10 cellular contexts compared by ENCODE assay signal in genomic region chr19:2984196-2984490, GRCh38. TPM values are rescaled to one million over a fixed set of nuclear protein-coding genes. Genes with fewer than 3 reads are reported as not detected.
A peak's percentile ranks its signal among the peaks of the same experiment; 100 is the strongest.
DNase-seq lines count a peak whose midpoint lies in the region; ATAC-seq and TF ChIP-seq lines count a peak whose summit lies in the region.
"Had no signal": no experiment of that assay in that cellular context is flagged by ENCODE, and none has a peak within 500 bp of the region (broad histone marks: within the 10 kb centered on the region; RNA-seq: fewer than 3 reads in every experiment).

No MANE protein-coding gene starts in this region.

- H3K4me3 ChIP-seq in GM23248 (peak overlapping the region; percentile 57), SJSA1 (peak overlapping the region; percentile 40), iPS-18a (ENCODE audit: low read length) (peak overlapping the region; percentile 27), smooth muscle cell (peak overlapping the region; percentile 45)
- no peak overlapping the region for H3K4me3 ChIP-seq in naive thymus-derived CD4-positive, alpha-beta T cell (ENCODE audit: low read length)

- no peaks in the 10 kb centered on the region for H3K27me3 ChIP-seq in GM23248 (replicated peaks; ENCODE audit: insufficient read depth)
- H3K27me3 ChIP-seq in SJSA1 (replicated peaks), result no peaks in the 10 kb centered on the region
- H3K27me3 ChIP-seq in iPS-18a (ENCODE audit: control insufficient read depth, insufficient read depth, low read length), result peaks cover 44% of the 10 kb centered on the region
- no peaks in the 10 kb centered on the region for H3K27me3 ChIP-seq in smooth muscle cell (ENCODE audit: low read depth)
- H3K27me3 ChIP-seq in naive thymus-derived CD4-positive, alpha-beta T cell (ENCODE audit: control insufficient read depth in 2 of 2, insufficient read depth in 2 of 2, low read length in 2 of 2), result no peaks in the 10 kb centered on the region

- H3K4me1 ChIP-seq in GM23248 (ENCODE audit: insufficient read depth) (peaks cover 14% of the 10 kb centered on the region; the same call in 1 of the 2 replicates), SJSA1 (replicated peaks) (peaks cover 21% of the 10 kb centered on the region), iPS-18a (ENCODE audit: control insufficient read depth, low read depth, low read length) (peaks cover 19% of the 10 kb centered on the region), smooth muscle cell (ENCODE audit: low read depth) (peaks cover 17% of the 10 kb centered on the region)
- no peaks in the 10 kb centered on the region for H3K4me1 ChIP-seq in naive thymus-derived CD4-positive, alpha-beta T cell (ENCODE audit: control insufficient read depth in 2 of 2, insufficient read depth in 2 of 2, low read length in 2 of 2)

- H3K4me2 ChIP-seq in GM23248 (ENCODE audit: unreplicated experiment) (peak overlapping the region; percentile 54), smooth muscle cell (peak overlapping the region; percentile 84)

- intact Hi-C loops in activated naive CD4-positive, alpha-beta T cell treated with anti-CD3 and anti-CD28 coated beads for 36 hours (cut with micrococcal nuclease), result no loop called here
- intact Hi-C loops in naive thymus-derived CD4-positive, alpha-beta T cell (cut with micrococcal nuclease), result no loop called here

- peak overlapping the region; percentile 60 for H2AFZ ChIP-seq in GM23248
- peak overlapping the region; percentile 59 for H2AFZ ChIP-seq in smooth muscle cell (ENCODE audit: low read depth)

- H3K36me3 Mint-ChIP-seq in activated naive CD4-positive, alpha-beta T cell treated with anti-CD3 and anti-CD28 coated beads for 36 hours (ENCODE audit: low read depth), result no peaks in the 10 kb centered on the region
- H3K36me3 Mint-ChIP-seq in naive thymus-derived CD4-positive, alpha-beta T cell, result no peaks in the 10 kb centered on the region

- peak; percentile 74 for DNase-seq in GM23248
- no peak for DNase-seq in SJSA1 (ENCODE audit: low read depth in 1 of 2, low spot score in 2 of 2)
- DNase-seq in smooth muscle cell (lab: John Stamatoyannopoulos, UW; ENCODE audit: unreplicated experiment), result no peak
- DNase-seq in GM13976 (ENCODE audit: low spot score), result no peak
- DNase-seq in activated naive CD4-positive, alpha-beta T cell treated with anti-CD3 and anti-CD28 coated beads for 36 hours, result no peak
- no peak for DNase-seq in naive thymus-derived CD4-positive, alpha-beta T cell
- DNase-seq: GOT3 had no signal

- H3F3A ChIP-seq in GM23248 (ENCODE audit: insufficient read depth) (no peaks in the 10 kb centered on the region), smooth muscle cell (ENCODE audit: low read depth) (no peaks in the 10 kb centered on the region)

- H3K79me2 ChIP-seq in GM23248 (ENCODE audit: insufficient read depth) (no peaks in the 10 kb centered on the region), smooth muscle cell (ENCODE audit: low read depth) (no peaks in the 10 kb centered on the region)

- H3K27ac ChIP-seq in GM23248 (no peak overlapping the region), SJSA1 (no peak overlapping the region), iPS-18a (ENCODE audit: low read length) (no peak overlapping the region), smooth muscle cell (ENCODE audit: low read depth) (no peak overlapping the region)
- H3K27ac ChIP-seq in naive thymus-derived CD4-positive, alpha-beta T cell (ENCODE audit: low read depth, low read length), result no peak overlapping the region

- WGBS in GM23248 (ENCODE audit: low coverage in 1 of 2, low lambda C conversion rate in 2 of 2, missing lambda C conversion rate in 2 of 2), 2 experiments, result 1% methylated on average over 9 to 13 of the region's 13 CpGs
- WGBS in smooth muscle cell (ENCODE audit: low lambda C conversion rate), result 2% methylated on average over 13 of the region's 13 CpGs

- H3K9ac ChIP-seq in GM23248 (peak overlapping the region; percentile 19; the same call in 1 of the 2 replicates), iPS-18a (ENCODE audit: low read length) (no peak overlapping the region), smooth muscle cell (ENCODE audit: low read depth) (no peak overlapping the region)

- H3K9me2 ChIP-seq in GM23248 (ENCODE audit: insufficient read depth), result no peaks in the 10 kb centered on the region

- CTCF ChIA-PET in activated naive CD4-positive, alpha-beta T cell treated with anti-CD3 and anti-CD28 coated beads for 36 hours (lab: Charles Lee), result no interaction called here
- CTCF ChIA-PET in naive thymus-derived CD4-positive, alpha-beta T cell (lab: Charles Lee), result no interaction called here

- H3K36me3 ChIP-seq in GM23248 (ENCODE audit: low read depth) (no peaks in the 10 kb centered on the region), SJSA1 (no peaks in the 10 kb centered on the region), iPS-18a (ENCODE audit: control insufficient read depth, low read depth, low read length) (no peaks in the 10 kb centered on the region), smooth muscle cell (ENCODE audit: low read depth) (no peaks in the 10 kb centered on the region)
- H3K36me3 ChIP-seq in naive thymus-derived CD4-positive, alpha-beta T cell (ENCODE audit: control insufficient read depth in 2 of 3, insufficient read depth in 3 of 3, low read length in 3 of 3), result no peaks in the 10 kb centered on the region

- H3K27ac Mint-ChIP-seq in activated naive CD4-positive, alpha-beta T cell treated with anti-CD3 and anti-CD28 coated beads for 36 hours, result no peak overlapping the region
- no peak overlapping the region for H3K27ac Mint-ChIP-seq in naive thymus-derived CD4-positive, alpha-beta T cell

- no peak overlapping the region for H3K4me3 Mint-ChIP-seq in activated naive CD4-positive, alpha-beta T cell treated with anti-CD3 and anti-CD28 coated beads for 36 hours
- peak overlapping the region in 1 of 10 donors; percentile 44 for H3K4me3 Mint-ChIP-seq in naive thymus-derived CD4-positive, alpha-beta T cell

- TF ChIP-seq CTCF in smooth muscle cell (IDR thresholded peaks at IDR 0.05; ENCODE audit: borderline replicate concordance, insufficient read depth, poor library complexity, severe bottlenecking) (no peak), GM13976 (IDR thresholded peaks at IDR 0.05; ENCODE audit: borderline replicate concordance, control extremely low read depth, extremely low read depth, insufficient read depth, missing control alignments) (no peak)

- H3K9me3 Mint-ChIP-seq in activated naive CD4-positive, alpha-beta T cell treated with anti-CD3 and anti-CD28 coated beads for 36 hours, result no peaks in the 10 kb centered on the region
- no peaks in the 10 kb centered on the region for H3K9me3 Mint-ChIP-seq in naive thymus-derived CD4-positive, alpha-beta T cell

- POLR2A ChIA-PET in naive thymus-derived CD4-positive, alpha-beta T cell (lab: Charles Lee), result no interaction called here

- no peaks in the 10 kb centered on the region for H3K9me3 ChIP-seq in GM23248 (ENCODE audit: low read depth)
- H3K9me3 ChIP-seq in SJSA1 (replicated peaks), result no peaks in the 10 kb centered on the region
- no peaks in the 10 kb centered on the region for H3K9me3 ChIP-seq in iPS-18a (ENCODE audit: control insufficient read depth, low read depth, low read length)
- H3K9me3 ChIP-seq in smooth muscle cell (replicated peaks; ENCODE audit: low read depth), result no peaks in the 10 kb centered on the region
- no peaks in the 10 kb centered on the region for H3K9me3 ChIP-seq in naive thymus-derived CD4-positive, alpha-beta T cell (ENCODE audit: control insufficient read depth in 2 of 3, low read length in 3 of 3)

- ATAC-seq in GM18870 (IDR thresholded peaks at IDR 0.05; ENCODE audit: unreplicated experiment), result no peak
- ATAC-seq in naive thymus-derived CD4-positive, alpha-beta T cell, result no peak

- H4K20me1 ChIP-seq in GM23248 (ENCODE audit: insufficient read depth) (no peaks in the 10 kb centered on the region), smooth muscle cell (ENCODE audit: low read depth) (no peaks in the 10 kb centered on the region)

- H3K4me1 Mint-ChIP-seq in activated naive CD4-positive, alpha-beta T cell treated with anti-CD3 and anti-CD28 coated beads for 36 hours (ENCODE audit: low read depth), result peaks cover 3% of the 10 kb centered on the region
- peaks cover 0 to 7% (median 0%) of the 10 kb centered on the region in 7 donors for H3K4me1 Mint-ChIP-seq in naive thymus-derived CD4-positive, alpha-beta T cell

- in situ Hi-C loops in GM23248 (cut with MboI), result no loop called here
- in situ Hi-C loops in GM13976 (cut with MboI; ENCODE audit: low sequenced_read_pairs, unreplicated experiment), result no loop called here

- H3K27me3 Mint-ChIP-seq in activated naive CD4-positive, alpha-beta T cell treated with anti-CD3 and anti-CD28 coated beads for 36 hours (ENCODE audit: low read depth), result peaks cover 12% of the 10 kb centered on the region
- peaks cover 6 to 28% (median 13%) of the 10 kb centered on the region in 5 donors for H3K27me3 Mint-ChIP-seq in naive thymus-derived CD4-positive, alpha-beta T cell

RNA-seq across cellular contexts. Expression of gene TLE6, which starts 6.8 kb away (rescaled TPM):
- total RNA-seq in GM23248 (2014; rRNA removed; shearing (Covaris generic)), result 0.13 and 0.65 TPM in 2 replicates
- polyA plus RNA-seq in GM23248 (2016; fragmentation: Nextera tagmentation; extraction: Ambion mirVana) (0.21 and 0.68 TPM in 2 replicates), smooth muscle cell (0.70 and 3.2 TPM in 2 replicates)
- total RNA-seq in SJSA1 (2014; rRNA removed; shearing (Covaris generic)), result 2.0 and 7.2 TPM in 2 replicates
- 0.27 and 4.1 TPM in 2 replicates for total RNA-seq in smooth muscle cell
- total RNA-seq in activated naive CD4-positive, alpha-beta T cell treated with anti-CD3 and anti-CD28 coated beads for 36 hours, result 1 to 10 TPM in 1 of 2 experiments, under 1 TPM in 1; 0.52 to 1.6 TPM
- total RNA-seq in naive thymus-derived CD4-positive, alpha-beta T cell, result under 1 TPM in 2 of 5 experiments, not detected in 3; 0.60 to 0.64 TPM
- polyA plus RNA-seq in naive thymus-derived CD4-positive, alpha-beta T cell, result under 1 TPM in 1 of 2 donors, not detected in 1; 0.52 TPM
- total RNA-seq: myocyte had no signal

RNA-seq across cellular contexts. Expression of gene ZNF77, which starts 39.4 kb away (rescaled TPM):
- 0.76 and 1.1 TPM in 2 replicates for total RNA-seq in GM23248 (2014; rRNA removed; shearing (Covaris generic))
- 1.2 TPM in 2 replicates for polyA plus RNA-seq in GM23248 (2016; fragmentation: Nextera tagmentation; extraction: Ambion mirVana)
- total RNA-seq in SJSA1 (2014; rRNA removed; shearing (Covaris generic)), result 4.5 and 5.6 TPM in 2 replicates
- 2.5 and 4.5 TPM in 2 replicates for total RNA-seq in smooth muscle cell
- 2.3 and 3.5 TPM in 2 replicates for polyA plus RNA-seq in smooth muscle cell
- total RNA-seq in activated naive CD4-positive, alpha-beta T cell treated with anti-CD3 and anti-CD28 coated beads for 36 hours, result 1 to 10 TPM; 3.7 to 3.9 TPM
- total RNA-seq in naive thymus-derived CD4-positive, alpha-beta T cell, result 1 to 10 TPM; 2.0 to 5.8 (median 4.3) TPM
- polyA plus RNA-seq in naive thymus-derived CD4-positive, alpha-beta T cell, result 1 to 10 TPM; 2.6 to 3.3 TPM

RNA-seq across cellular contexts. Expression of gene TLE2, which starts 44.9 kb away (rescaled TPM):
- total RNA-seq in GM23248 (2014; rRNA removed; shearing (Covaris generic)), result 4.3 and 10.1 TPM in 2 replicates
- polyA plus RNA-seq in GM23248 (2016; fragmentation: Nextera tagmentation; extraction: Ambion mirVana) (2.9 and 3.6 TPM in 2 replicates), smooth muscle cell (13.6 and 14.9 TPM in 2 replicates)
- total RNA-seq in SJSA1 (2014; rRNA removed; shearing (Covaris generic)), result 19.2 and 19.9 TPM in 2 replicates
- 7.1 and 7.7 TPM in 2 replicates for total RNA-seq in smooth muscle cell
- 1 to 10 TPM; 6.5 to 7.2 TPM for total RNA-seq in activated naive CD4-positive, alpha-beta T cell treated with anti-CD3 and anti-CD28 coated beads for 36 hours
- 10 to 100 TPM in 4 of 5 experiments, 1 to 10 TPM in 1; 1.1 to 33.6 (median 19.9) TPM for total RNA-seq in naive thymus-derived CD4-positive, alpha-beta T cell
- polyA plus RNA-seq in naive thymus-derived CD4-positive, alpha-beta T cell, result 10 to 100 TPM; 10.8 to 13.1 TPM
